18 cellular contexts compared by ENCODE assay signal in the genomic region with DNA sequence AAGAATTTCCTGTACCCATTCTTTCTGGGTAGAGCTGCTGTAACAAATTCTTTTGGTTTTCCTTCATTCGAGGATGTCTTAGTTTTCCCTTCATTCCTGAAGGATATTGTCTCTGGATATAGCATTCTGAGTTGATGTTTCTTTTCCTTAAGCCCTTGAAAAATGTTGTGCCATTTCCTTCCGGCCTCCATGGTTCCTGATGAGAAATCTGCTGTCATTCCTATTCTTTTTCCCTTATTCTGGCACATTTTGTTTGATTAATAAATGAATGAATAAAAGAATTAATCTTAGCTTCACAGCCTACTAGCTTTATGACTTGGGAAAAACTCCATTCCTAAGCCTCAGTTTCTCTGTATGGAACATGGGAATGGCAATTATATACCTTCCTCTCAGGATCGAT.
DNase-seq lines count a peak whose midpoint lies in the region; ATAC-seq, FAIRE-seq and TF ChIP-seq lines count a peak whose summit lies in the region.
"Had no signal": no experiment of that assay in that cellular context is flagged by ENCODE, and none has a peak within 500 bp of the region (broad histone marks: within the 10 kb centered on the region; RNA-seq: fewer than 3 reads in every experiment).

No MANE protein-coding gene starts in this region.

- H3K79me1 ChIP-seq in IMR-90 (ENCODE audit: low read depth in 1 of 2, low read length in 2 of 2): no peaks in the 10 kb centered on the region

- no peak for DNase-seq in HepG2 (ENCODE audit: low spot score)
- DNase-seq in right lobe of liver: no peak
- DNase-seq in IMR-90: peak; percentile 6
- peak; percentile 2 for DNase-seq in amniotic epithelial cell (ENCODE audit: low read depth)
- no peak for DNase-seq in cerebellar cortex (ENCODE audit: low spot score)
- DNase-seq: Calu3; CD4-positive, CD25-positive, alpha-beta regulatory T cell; DMS79; GOT3; HFFc6; Karpas-422; NCI-H774; T-helper 9 cell had no signal

- TF ChIP-seq CTCF in HepG2 (CRISPR knock-in tag; IDR thresholded peaks at IDR 0.05) (no peak), right lobe of liver (IDR thresholded peaks at IDR 0.05) (no peak), IMR-90 (conservative IDR thresholded peaks at IDR 0.05; ENCODE audit: low read depth, low read length) (no peak)

- H3K56ac ChIP-seq in IMR-90 (ENCODE audit: extremely low read depth, insufficient read depth, low read length): no peak overlapping the region

- WGBS in HepG2 (ENCODE audit: low lambda C conversion rate): 9% methylated on average over 3 of the region's 3 CpGs
- 66% methylated on average over 3 of the region's 3 CpGs for WGBS in right lobe of liver (ENCODE audit: insufficient coverage, low coverage, low lambda C conversion rate, missing lambda C conversion rate)
- WGBS in IMR-90 (ENCODE audit: extremely low coverage in 2 of 2, insufficient read length in 1 of 2), 2 experiments: no CpG with 5 or more reads among the region's 3 CpGs

- in situ Hi-C loops in HepG2 (cut with HindIII; ENCODE audit: extremely low pct_ligation_motif_present, low pct_unique_long_range_greater_than_20kb) (no loop called here), IMR-90 (cut with MboI; ENCODE audit: low sequenced_read_pairs) (no loop called here)

- BruUV-seq in HepG2 (replicated peaks; lab: Mats Ljungman, UMichigan): no TSS peak
- BruUV-seq in IMR-90 (replicated peaks; lab: Mats Ljungman, UMichigan): no TSS peak

- TF ChIP-seq EP300 in HepG2 (IDR thresholded peaks at IDR 0.05; ENCODE audit: low read depth in 2 of 2, low read length in 2 of 2) (no peak), HepG2 (CRISPR knock-in tag; IDR thresholded peaks at IDR 0.05; ENCODE audit: borderline replicate concordance) (no peak)

- no peak for FAIRE-seq in HepG2 (lab: Jason Lieb, UNC)

- H2AK5ac ChIP-seq in IMR-90 (ENCODE audit: low read depth, low read length): no peak overlapping the region

- no peaks in the 10 kb centered on the region for H3K79me2 ChIP-seq in HepG2 (ENCODE audit: insufficient read depth, low read length)

- no peak overlapping the region for H3K4me2 ChIP-seq in HepG2 (ENCODE audit: low read depth, low read length)
- no peak overlapping the region for H3K4me2 ChIP-seq in IMR-90 (ENCODE audit: low read depth, low read length)

- no peak overlapping the region for H4K5ac ChIP-seq in IMR-90 (ENCODE audit: low read depth, low read length)

- no peak overlapping the region for H2BK20ac ChIP-seq in IMR-90 (ENCODE audit: low read depth, low read length)

- no peak overlapping the region for H2AFZ ChIP-seq in HepG2 (ENCODE audit: low read length)
- no peak overlapping the region for H2AFZ ChIP-seq in IMR-90 (replicated peaks; ENCODE audit: low read length, poor library complexity)

- H4K20me1 ChIP-seq in HepG2 (ENCODE audit: insufficient read depth, low read length) (no peaks in the 10 kb centered on the region), IMR-90 (ENCODE audit: insufficient read depth, low read length) (no peaks in the 10 kb centered on the region; the same call in 1 of the 2 replicates)

- H3K4me3 ChIP-seq in HepG2 (replicated peaks in 1 of 3; ENCODE audit: insufficient read depth in 1 of 3, low read depth in 2 of 3, low read length in 3 of 3) (no peak overlapping the region), right lobe of liver (no peak overlapping the region), IMR-90 (ENCODE audit: insufficient read depth, low read depth, low read length) (no peak overlapping the region)
- H3K4me3 ChIP-seq: SK-N-MC had no signal

- H3K27me3 ChIP-seq in HepG2 (ENCODE audit: control insufficient read depth in 1 of 2, insufficient read depth in 2 of 2, low read length in 2 of 2): peaks cover 0 to 11% of the 10 kb centered on the region in 2 experiments; a peak in 1 of 5 replicates
- H3K27me3 ChIP-seq in right lobe of liver: no peaks in the 10 kb centered on the region
- no peaks in the 10 kb centered on the region for H3K27me3 ChIP-seq in IMR-90 (ENCODE audit: control insufficient read depth, insufficient read depth, low read length)

- no peak overlapping the region for H3K23ac ChIP-seq in IMR-90 (ENCODE audit: low read depth, low read length)

- intact Hi-C loops in HepG2 (cut with micrococcal nuclease; ENCODE audit: unreplicated experiment) (no loop called here), right lobe of liver (cut with DNase I) (no loop called here), IMR-90 (cut with micrococcal nuclease) (no loop called here)

- POLR2A ChIA-PET in HepG2 (lab: Yijun Ruan, JAX) (no interaction called here), IMR-90 (lab: Charles Lee; ENCODE audit: unreplicated experiment) (no interaction called here)

- dilution Hi-C loops in IMR-90 (cut with HindIII; ENCODE audit: low sequenced_read_pairs, unreplicated experiment): no loop called here

- ATAC-seq in HepG2: no peak
- no peak for ATAC-seq in right lobe of liver
- no peak for ATAC-seq in IMR-90 (ENCODE audit: low read depth)
- no peak for ATAC-seq in GM21526 (IDR thresholded peaks at IDR 0.05; ENCODE audit: low FRiP score, unreplicated experiment)
- no peak for ATAC-seq in GM21367 (IDR thresholded peaks at IDR 0.05; ENCODE audit: unreplicated experiment)
- ATAC-seq: Panc1, Right ventricle myocardium inferior had no signal

- H4K8ac ChIP-seq in IMR-90 (ENCODE audit: low read depth in 2 of 2, low read length in 2 of 2): no peak overlapping the region

- TF ChIP-seq POLR2A in HepG2 (IDR thresholded peaks at IDR 0.05; ENCODE audit: insufficient read depth in 1 of 2, low read depth in 2 of 2, low read length in 2 of 2) (no peak), right lobe of liver (IDR thresholded peaks at IDR 0.05) (no peak), IMR-90 (IDR thresholded peaks at IDR 0.05; ENCODE audit: low read depth, low read length) (no peak)

- no peak overlapping the region for H4K91ac ChIP-seq in IMR-90 (ENCODE audit: insufficient read depth, low read depth, low read length)

- no peaks in the 10 kb centered on the region for H3K4me1 ChIP-seq in HepG2 (ENCODE audit: insufficient read depth, low read length)
- H3K4me1 ChIP-seq in right lobe of liver: no peaks in the 10 kb centered on the region
- H3K4me1 ChIP-seq in IMR-90 (ENCODE audit: control insufficient read depth, insufficient read depth, low read length): peaks cover 3% of the 10 kb centered on the region; the same call in 1 of the 2 replicates

- no peak overlapping the region for H3K27ac ChIP-seq in HepG2 (ENCODE audit: extremely low read length, insufficient read depth, low read length)
- no peak overlapping the region for H3K27ac ChIP-seq in right lobe of liver
- no peak overlapping the region for H3K27ac ChIP-seq in IMR-90 (ENCODE audit: insufficient read depth, low read length)
- H3K27ac ChIP-seq: SK-N-MC had no signal

- H3K9ac ChIP-seq in HepG2 (ENCODE audit: insufficient read depth, low read depth, low read length): no peak overlapping the region
- no peak overlapping the region for H3K9ac ChIP-seq in IMR-90 (ENCODE audit: low read depth, low read length)

- H2AK9ac ChIP-seq in IMR-90 (replicated peaks; ENCODE audit: low read depth, low read length, poor library complexity): no peak overlapping the region

- TF ChIP-seq RAD21 in HepG2 (CRISPR knock-in tag; IDR thresholded peaks at IDR 0.05): no peak
- TF ChIP-seq RAD21 in IMR-90 (IDR thresholded peaks at IDR 0.05; ENCODE audit: low read length): no peak

- peaks cover 36% of the 10 kb centered on the region for H3K9me3 ChIP-seq in HepG2 (ENCODE audit: low read length)
- peaks cover 0 to 9% (median 3%) of the 10 kb centered on the region in 4 donors for H3K9me3 ChIP-seq in right lobe of liver
- peaks cover 14% of the 10 kb centered on the region for H3K9me3 ChIP-seq in IMR-90 (ENCODE audit: control insufficient read depth, insufficient read depth, low read length)

- no peak overlapping the region for H3K4ac ChIP-seq in IMR-90 (ENCODE audit: low read depth, low read length)

- CTCF ChIA-PET in HepG2 (lab: Yijun Ruan, JAX; ENCODE audit: low intra/inter-chr PET ratio, low total read pairs): no interaction called here
- CTCF ChIA-PET in IMR-90 (lab: Yijun Ruan, JAX): no interaction called here

- no peak overlapping the region for H2BK120ac ChIP-seq in IMR-90 (ENCODE audit: low read depth, low read length)

- no peak overlapping the region for H3K18ac ChIP-seq in IMR-90 (ENCODE audit: low read depth, low read length)

- no peak overlapping the region for H2BK15ac ChIP-seq in IMR-90 (ENCODE audit: low read depth, low read length)

- H3K36me3 ChIP-seq in HepG2 (replicated peaks in 1 of 2; ENCODE audit: control insufficient read depth in 1 of 2, insufficient read depth in 2 of 2, low read length in 2 of 2) (no peaks in the 10 kb centered on the region), right lobe of liver (no peaks in the 10 kb centered on the region), IMR-90 (ENCODE audit: control insufficient read depth, insufficient read depth, low read length) (no peaks in the 10 kb centered on the region)

- no peaks in the 10 kb centered on the region for H3K9me1 ChIP-seq in IMR-90 (ENCODE audit: insufficient read depth, low read length)

- H2BK5ac ChIP-seq in IMR-90 (ENCODE audit: low read depth, low read length, poor library complexity, severe bottlenecking): no peak overlapping the region

- H3K14ac ChIP-seq in IMR-90 (replicated peaks; ENCODE audit: low read depth, low read length): no peak overlapping the region

TF ChIP-seq in HepG2, 621 proteins besides CTCF, POLR2A, EP300 and RAD21:
- TF ChIP-seq ZNF260 (CRISPR knock-in tag; IDR thresholded peaks at IDR 0.05; ENCODE audit: borderline replicate concordance, low read depth) (no peak), ZNF317 (CRISPR knock-in tag; IDR thresholded peaks at IDR 0.05) (peak; percentile 99)

TF ChIP-seq in IMR-90, 13 proteins besides CTCF, POLR2A, EP300 and RAD21 (continues in another document):
- no peak for TF ChIP-seq SMC3 (IDR thresholded peaks at IDR 0.05; ENCODE audit: low read depth, low read length)
- TF ChIP-seq FOS (IDR thresholded peaks at IDR 0.05; ENCODE audit: low read depth, low read length): no peak
- no peak for TF ChIP-seq NFE2L2 (IDR thresholded peaks at IDR 0.05; ENCODE audit: low read depth, low read length)
- no peak for TF ChIP-seq MXI1 (IDR thresholded peaks at IDR 0.05; ENCODE audit: borderline replicate concordance, low read depth, low read length)
- TF ChIP-seq, protein P1, sequence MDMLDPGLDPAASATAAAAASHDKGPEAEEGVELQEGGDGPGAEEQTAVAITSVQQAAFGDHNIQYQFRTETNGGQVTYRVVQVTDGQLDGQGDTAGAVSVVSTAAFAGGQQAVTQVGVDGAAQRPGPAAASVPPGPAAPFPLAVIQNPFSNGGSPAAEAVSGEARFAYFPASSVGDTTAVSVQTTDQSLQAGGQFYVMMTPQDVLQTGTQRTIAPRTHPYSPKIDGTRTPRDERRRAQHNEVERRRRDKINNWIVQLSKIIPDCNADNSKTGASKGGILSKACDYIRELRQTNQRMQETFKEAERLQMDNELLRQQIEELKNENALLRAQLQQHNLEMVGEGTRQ (IDR thresholded peaks at IDR 0.05; ENCODE audit: low read depth, low read length): no peak
- TF ChIP-seq CEBPB (IDR thresholded peaks at IDR 0.05; ENCODE audit: low read depth, low read length): no peak
- no peak for TF ChIP-seq RCOR1 (IDR thresholded peaks at IDR 0.05; ENCODE audit: insufficient replicate concordance, low read length)
- TF ChIP-seq CHD1 (IDR thresholded peaks at IDR 0.05; ENCODE audit: low read depth, low read length): no peak

Comparison
In these comparisons a context has a peak if more than half of its experiments do, and no peak if none do; other contexts are left out.
1. DNase-seq: peak in IMR-90 (single experiment) and amniotic epithelial cell (single experiment); none in HepG2 (single experiment), right lobe of liver (0 of 3) and cerebellar cortex (single experiment).